In genomic region chr13:77719128-77719527, GRCh38 we compare ENCODE assay signal across 18 cellular contexts. TPM values are rescaled to one million over a fixed set of nuclear protein-coding genes. Genes with fewer than 3 reads are reported as not detected.
DNase-seq lines count a peak whose midpoint lies in the region; ATAC-seq and TF ChIP-seq lines count a peak whose summit lies in the region.
"Had no signal": no experiment of that assay in that cellular context is flagged by ENCODE, and none has a peak within 500 bp of the region (broad histone marks: within the 10 kb centered on the region; RNA-seq: fewer than 3 reads in every experiment).

No MANE protein-coding gene starts in this region.

- no peaks in the 10 kb centered on the region for H3K27me3 Mint-ChIP-seq in activated naive CD4-positive, alpha-beta T cell treated with anti-CD3 and anti-CD28 coated beads, Interleukin-2, amount 50 U/mL, for 24 hours
- no peaks in the 10 kb centered on the region for H3K27me3 Mint-ChIP-seq in activated naive CD4-positive, alpha-beta T cell treated with anti-CD3 and anti-CD28 coated beads for 36 hours (ENCODE audit: low read depth)

- POLR2A ChIA-PET in OCI-LY7 (lab: Charles Lee) = interaction anchor here (0.7 to 1.2 kb wide), 2 partner anchors 21 to 23 kb away, joined by 3 to 4 read pairs; no protein-coding TSS in a partner anchor

- H3K36me3 ChIP-seq in OCI-LY7 (ENCODE audit: insufficient read depth, low read length) (peaks cover 37% of the 10 kb centered on the region), osteoblast (ENCODE audit: insufficient read depth, low read length) (no peaks in the 10 kb centered on the region)
- H3K36me3 ChIP-seq: BE2C, SJCRH30 had no signal

- H3K79me2 ChIP-seq in OCI-LY7 (ENCODE audit: insufficient read depth, low read depth, low read length) (no peaks in the 10 kb centered on the region; the same call in 1 of the 2 replicates), osteoblast (ENCODE audit: insufficient read depth, low read length) (no peaks in the 10 kb centered on the region)

- no peaks in the 10 kb centered on the region for H3K9me2 ChIP-seq in OCI-LY7 (ENCODE audit: insufficient read depth, low read length)

- no peaks in the 10 kb centered on the region for H3K27me3 ChIP-seq in osteoblast (ENCODE audit: insufficient read depth, low read length)
- H3K27me3 ChIP-seq: BE2C, SJCRH30 had no signal

- TF ChIP-seq CTCF in OCI-LY7 (conservative IDR thresholded peaks at IDR 0.05; ENCODE audit: low read length) = no peak
- TF ChIP-seq CTCF in osteoblast (IDR thresholded peaks at IDR 0.05; ENCODE audit: extremely low read depth, low read depth, low read length) = no peak

- H3K27ac Mint-ChIP-seq in activated naive CD4-positive, alpha-beta T cell treated with anti-CD3 and anti-CD28 coated beads, Interleukin-2, amount 50 U/mL, for 24 hours = peak overlapping the region; percentile 30
- H3K27ac Mint-ChIP-seq in activated naive CD4-positive, alpha-beta T cell treated with anti-CD3 and anti-CD28 coated beads for 36 hours = no peak overlapping the region
- peak overlapping the region; percentile 29 for H3K27ac Mint-ChIP-seq in stimulated activated effector memory CD8-positive, alpha-beta T cell treated with anti-CD3 and anti-CD28 coated beads, Interleukin-12 subunit alpha, Interleukin-12 subunit beta, amount 100 ng/mL, for 72 hours

- H3K4me1 Mint-ChIP-seq in activated naive CD4-positive, alpha-beta T cell treated with anti-CD3 and anti-CD28 coated beads, Interleukin-2, amount 50 U/mL, for 24 hours = peaks cover 69% of the 10 kb centered on the region
- peaks cover 49% of the 10 kb centered on the region for H3K4me1 Mint-ChIP-seq in activated naive CD4-positive, alpha-beta T cell treated with anti-CD3 and anti-CD28 coated beads for 36 hours (ENCODE audit: low read depth)
- H3K4me1 Mint-ChIP-seq in stimulated activated effector memory CD8-positive, alpha-beta T cell treated with anti-CD3 and anti-CD28 coated beads, Interleukin-12 subunit alpha, Interleukin-12 subunit beta, amount 100 ng/mL, for 72 hours = peaks cover 35% of the 10 kb centered on the region

- H3K4me1 ChIP-seq in OCI-LY7 (ENCODE audit: insufficient read depth, low read length, poor library complexity, severe bottlenecking) = peaks cover 14% of the 10 kb centered on the region
- no peaks in the 10 kb centered on the region for H3K4me1 ChIP-seq in osteoblast (ENCODE audit: insufficient read depth, low read length)
- H3K4me1 ChIP-seq: BE2C, SJCRH30 had no signal

- no peak overlapping the region for H3K4me3 ChIP-seq in OCI-LY7 (ENCODE audit: low read depth, low read length, poor library complexity, severe bottlenecking)
- no peak overlapping the region for H3K4me3 ChIP-seq in osteoblast (ENCODE audit: insufficient read depth, low read length)
- H3K4me3 ChIP-seq: SJCRH30 had no signal

- peak; percentile 45 for ATAC-seq in GM19351 (IDR thresholded peaks at IDR 0.05; ENCODE audit: unreplicated experiment)
- ATAC-seq in stimulated activated effector memory CD8-positive, alpha-beta T cell treated with anti-CD3 and anti-CD28 coated beads, Interleukin-12 subunit alpha, Interleukin-12 subunit beta, amount 100 ng/mL, for 72 hours = no peak

- H3K27ac ChIP-seq in OCI-LY7 (ENCODE audit: low read depth, low read length, poor library complexity, severe bottlenecking) (no peak overlapping the region), osteoblast (ENCODE audit: low read depth, low read length) (no peak overlapping the region)
- H3K27ac ChIP-seq: RWPE1, SJCRH30 had no signal

- H3K4me3 Mint-ChIP-seq in activated naive CD4-positive, alpha-beta T cell treated with anti-CD3 and anti-CD28 coated beads, Interleukin-2, amount 50 U/mL, for 24 hours = no peak overlapping the region
- no peak overlapping the region for H3K4me3 Mint-ChIP-seq in activated naive CD4-positive, alpha-beta T cell treated with anti-CD3 and anti-CD28 coated beads for 36 hours
- no peak overlapping the region for H3K4me3 Mint-ChIP-seq in stimulated activated effector memory CD8-positive, alpha-beta T cell treated with anti-CD3 and anti-CD28 coated beads, Interleukin-12 subunit alpha, Interleukin-12 subunit beta, amount 100 ng/mL, for 72 hours

- intact Hi-C loops in activated naive CD4-positive, alpha-beta T cell treated with anti-CD3 and anti-CD28 coated beads for 36 hours (cut with micrococcal nuclease) = no loop called here
- intact Hi-C loops in OCI-LY7 (cut with micrococcal nuclease; ENCODE audit: unreplicated experiment) = no loop called here

- H4K20me1 ChIP-seq in OCI-LY7 (ENCODE audit: insufficient read depth, low read length) (no peaks in the 10 kb centered on the region; the same call in 1 of the 2 replicates), osteoblast (ENCODE audit: insufficient read depth, low read length) (no peaks in the 10 kb centered on the region)

- no peak for DNase-seq in activated naive CD4-positive, alpha-beta T cell treated with anti-CD3 and anti-CD28 coated beads for 36 hours
- no peak for DNase-seq in OCI-LY7 (ENCODE audit: low spot score)
- DNase-seq in stimulated activated effector memory CD8-positive, alpha-beta T cell treated with anti-CD3 and anti-CD28 coated beads, Interleukin-12 subunit alpha, Interleukin-12 subunit beta, amount 100 ng/mL, for 72 hours (ENCODE audit: low spot score in 2 of 2) = no peak
- no peak for DNase-seq in osteoblast (ENCODE audit: insufficient read length, low spot score, missing footprints)
- no peak for DNase-seq in DMS 273 treated with DMSO at 0.1 percent for 48 hours (lab: John Stamatoyannopoulos, UW)
- no peak for DNase-seq in KBM-7
- DNase-seq: 8988T, BE2C, H7, NCI-H1417, NCI-H2029, NCI-H2171, NCI-H446, NCI-H69, SJCRH30 had no signal

- in situ Hi-C loops in KBM-7 (cut with MboI; ENCODE audit: low pct_unique_long_range_greater_than_20kb, low sequenced_read_pairs) = no loop called here

- H2AFZ ChIP-seq in OCI-LY7 (ENCODE audit: low read length) (no peak overlapping the region), osteoblast (ENCODE audit: low read length) (no peak overlapping the region)

- H3K36me3 Mint-ChIP-seq in activated naive CD4-positive, alpha-beta T cell treated with anti-CD3 and anti-CD28 coated beads, Interleukin-2, amount 50 U/mL, for 24 hours = peaks cover 28% of the 10 kb centered on the region
- H3K36me3 Mint-ChIP-seq in activated naive CD4-positive, alpha-beta T cell treated with anti-CD3 and anti-CD28 coated beads for 36 hours (ENCODE audit: low read depth) = peaks cover 32% of the 10 kb centered on the region
- peaks cover 20% of the 10 kb centered on the region for H3K36me3 Mint-ChIP-seq in stimulated activated effector memory CD8-positive, alpha-beta T cell treated with anti-CD3 and anti-CD28 coated beads, Interleukin-12 subunit alpha, Interleukin-12 subunit beta, amount 100 ng/mL, for 72 hours

- H3K4me2 ChIP-seq in OCI-LY7 (ENCODE audit: low read length) (peak overlapping the region; percentile 20; the same call in 1 of the 2 replicates), osteoblast (ENCODE audit: insufficient read depth, low read length) (no peak overlapping the region)

- CTCF ChIA-PET in activated naive CD4-positive, alpha-beta T cell treated with anti-CD3 and anti-CD28 coated beads for 36 hours (lab: Charles Lee) = interaction anchor here (0.7 kb wide), 2 partner anchors 29 to 1684 kb away, joined by 3 read pairs; no protein-coding TSS in a partner anchor
- CTCF ChIA-PET in OCI-LY7 (lab: Charles Lee; ENCODE audit: unreplicated experiment) = no interaction called here

- BruUV-seq in OCI-LY7 (replicated peaks; lab: Mats Ljungman, UMichigan) = no TSS peak

- no peaks in the 10 kb centered on the region for H3K9me3 ChIP-seq in OCI-LY7 (ENCODE audit: low read length)
- H3K9me3 ChIP-seq in osteoblast (ENCODE audit: low read depth, low read length) = no peaks in the 10 kb centered on the region
- H3K9me3 ChIP-seq: BE2C, SJCRH30 had no signal

- no peaks in the 10 kb centered on the region for H3K9me3 Mint-ChIP-seq in activated naive CD4-positive, alpha-beta T cell treated with anti-CD3 and anti-CD28 coated beads, Interleukin-2, amount 50 U/mL, for 24 hours
- H3K9me3 Mint-ChIP-seq in activated naive CD4-positive, alpha-beta T cell treated with anti-CD3 and anti-CD28 coated beads for 36 hours = no peaks in the 10 kb centered on the region
- H3K9me3 Mint-ChIP-seq in stimulated activated effector memory CD8-positive, alpha-beta T cell treated with anti-CD3 and anti-CD28 coated beads, Interleukin-12 subunit alpha, Interleukin-12 subunit beta, amount 100 ng/mL, for 72 hours = no peaks in the 10 kb centered on the region

RNA-seq across cellular contexts. Expression of gene SLAIN1, which starts 21.6 kb away (rescaled TPM):
- 10 to 100 TPM; 18.0 to 21.7 TPM for total RNA-seq in activated naive CD4-positive, alpha-beta T cell treated with anti-CD3 and anti-CD28 coated beads for 36 hours
- total RNA-seq in OCI-LY7 (2014; rRNA removed; shearing (Covaris generic)) = 28.5 and 31.7 TPM in 2 replicates
- total RNA-seq in OCI-LY7 (2022) (16.4 and 19.5 TPM in 2 replicates), osteoblast (not detected in 2 replicates)

Comparison
In these comparisons a context has a peak if more than half of its experiments do, and no peak if none do; other contexts are left out.
1. RNA of gene SLAIN1, which starts 21.6 kb away (total RNA-seq): 16.4 to 31.7 TPM in OCI-LY7 and 18.0 to 21.7 TPM in activated naive CD4-positive, alpha-beta T cell treated with anti-CD3 and anti-CD28 coated beads for 36 hours; not detected in osteoblast; every median in the first group is over 10 times any median in the second.